1 cellular context compared by ENCODE assay signal in genomic region chrX:119541188-119541587, GRCh38.
TF ChIP-seq lines count a peak whose summit lies in the region.

No MANE protein-coding gene starts in this region.

TF ChIP-seq in HCT116, 20 proteins besides CTCF, POLR2A, EP300 and RAD21:
- TF ChIP-seq TCF7L2 (IDR thresholded peaks at IDR 0.05; ENCODE audit: borderline replicate concordance, extremely low read depth, insufficient read depth, insufficient read length) (no peak), ZFX (IDR thresholded peaks at IDR 0.05) (no peak), EGR1 (IDR thresholded peaks at IDR 0.05; ENCODE audit: low read depth) (no peak), SIN3A (IDR thresholded peaks at IDR 0.05; ENCODE audit: low read depth) (no peak), ZBTB33 (IDR thresholded peaks at IDR 0.05; ENCODE audit: extremely low read depth, insufficient replicate concordance, low read length) (no peak), YY1 (IDR thresholded peaks at IDR 0.05; ENCODE audit: extremely low read depth, insufficient replicate concordance, low read depth, low read length) (no peak), CEBPB (IDR thresholded peaks at IDR 0.05; ENCODE audit: low read depth) (no peak)
